ENCODE assay signal across 8 cellular contexts in the genomic region with DNA sequence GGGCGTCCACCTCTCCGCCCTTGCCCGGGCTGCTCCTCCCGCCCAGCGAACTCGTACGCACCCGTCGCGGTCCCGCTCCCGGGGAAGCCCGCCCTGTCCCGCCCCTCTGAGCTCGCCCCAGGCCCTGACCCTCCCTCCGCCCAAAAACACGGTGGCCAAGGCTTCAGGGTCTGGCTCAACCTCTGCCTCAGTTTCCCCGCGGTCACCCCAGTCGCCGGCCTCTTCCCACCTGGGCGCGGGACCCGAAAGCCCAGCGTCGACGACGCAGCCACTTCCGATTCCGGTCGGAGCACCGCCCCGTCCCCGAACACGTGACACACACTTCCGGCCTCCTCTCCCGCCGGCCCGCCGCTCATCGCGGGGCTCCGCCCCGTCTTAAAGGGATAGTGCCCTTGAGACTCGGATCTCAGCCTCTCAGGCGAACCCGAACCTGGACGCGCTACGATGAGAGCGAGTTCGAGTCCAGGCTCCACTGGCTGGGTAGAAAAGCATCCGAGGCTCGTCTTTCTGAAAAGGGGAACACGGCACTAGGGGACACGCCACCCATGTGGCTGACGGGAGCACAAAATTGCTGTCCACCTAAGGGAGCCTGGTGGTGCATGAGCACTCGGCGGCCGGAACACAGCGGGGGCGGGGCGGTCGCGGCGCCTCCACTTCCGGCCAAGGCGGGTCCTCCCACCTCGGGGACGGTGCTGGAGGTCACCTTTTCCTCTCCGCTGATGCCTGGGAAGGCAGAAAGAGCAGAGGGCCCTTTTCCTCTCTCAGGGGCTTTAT. TPM values are rescaled to one million over a fixed set of nuclear protein-coding genes. Genes with fewer than 3 reads are reported as not detected.
DNase-seq lines count a peak whose midpoint lies in the region; ATAC-seq and TF ChIP-seq lines count a peak whose summit lies in the region.

A gene (minus strand): TSS at position 282 of the 774 bp plus-strand sequence. CDS start 312 bp downstream, outside the sequence.

- H3K27ac ChIP-seq in DOHH2 (ENCODE audit: low read depth, low read length): peak within 1 kb of the TSS; percentile 80

- no peaks in the 10 kb centered on the region for H3K9me2 ChIP-seq in DOHH2 (replicated peaks; ENCODE audit: control insufficient read depth, low read length)

- ATAC-seq in natural killer cell treated with Interleukin-12 subunit alpha and Interleukin-12 subunit beta and Interleukin-15 and Interleukin-18, amount 100 ng/mL, for 72 hours: peak; percentile 96 to 98

- H3K4me2 ChIP-seq in DOHH2 (ENCODE audit: low read length): peak within 1 kb of the TSS; percentile 86

- H4K20me1 ChIP-seq in DOHH2 (ENCODE audit: control insufficient read depth, insufficient read depth, low read depth, low read length): no peaks in the 10 kb centered on the region

- intact Hi-C loops in activated T-helper 2 cell treated with anti-CD3 and anti-CD28 coated beads, Interferon-gamma antibody, Interleukin-2, Interleukin-4, amounts not matched to agents 10 μg/mL and 5 μg/mL and 100 μg/mL, durations not matched to agents 14 hours and 24 hours and 36 hours (cut with micrococcal nuclease): loop anchor here (1.0 kb wide), 1 partner anchor 11 kb away; a partner anchor contains a TSS

- peaks cover 28% of the 10 kb centered on the region for H3K79me2 ChIP-seq in DOHH2 (ENCODE audit: control insufficient read depth, low read length)

- no peaks in the 10 kb centered on the region for H3K9me3 Mint-ChIP-seq in activated T-helper 2 cell treated with anti-CD3 and anti-CD28 coated beads, Interferon-gamma antibody, Interleukin-2, Interleukin-4, amounts not matched to agents 10 μg/mL and 5 μg/mL and 100 μg/mL, durations not matched to agents 14 hours and 24 hours and 36 hours
- H3K9me3 Mint-ChIP-seq in natural killer cell treated with Interleukin-12 subunit alpha and Interleukin-12 subunit beta and Interleukin-15 and Interleukin-18, amount 100 ng/mL, for 72 hours: no peaks in the 10 kb centered on the region

- H3K27me3 Mint-ChIP-seq in activated T-helper 2 cell treated with anti-CD3 and anti-CD28 coated beads, Interferon-gamma antibody, Interleukin-2, Interleukin-4, amounts not matched to agents 10 μg/mL and 5 μg/mL and 100 μg/mL, durations not matched to agents 14 hours and 24 hours and 36 hours (ENCODE audit: low read depth): no peaks in the 10 kb centered on the region
- no peaks in the 10 kb centered on the region for H3K27me3 Mint-ChIP-seq in natural killer cell treated with Interleukin-12 subunit alpha and Interleukin-12 subunit beta and Interleukin-15 and Interleukin-18, amount 100 ng/mL, for 72 hours

- H3F3A ChIP-seq in DOHH2 (ENCODE audit: control insufficient read depth, insufficient read depth): 0 out of 2 replicates have a peak, but pooled peaks cover 2% of the 10 kb centered on the region

- peaks cover 12% of the 10 kb centered on the region for H3K36me3 Mint-ChIP-seq in activated T-helper 2 cell treated with anti-CD3 and anti-CD28 coated beads, Interferon-gamma antibody, Interleukin-2, Interleukin-4, amounts not matched to agents 10 μg/mL and 5 μg/mL and 100 μg/mL, durations not matched to agents 14 hours and 24 hours and 36 hours (ENCODE audit: low read depth)
- peaks cover 6% of the 10 kb centered on the region for H3K36me3 Mint-ChIP-seq in natural killer cell treated with Interleukin-12 subunit alpha and Interleukin-12 subunit beta and Interleukin-15 and Interleukin-18, amount 100 ng/mL, for 72 hours

- no peaks in the 10 kb centered on the region for H3K9me3 ChIP-seq in DOHH2 (ENCODE audit: control insufficient read depth, insufficient read depth, low read length)

- DNase-seq in GOT3 (lab: John Stamatoyannopoulos, UW): peak; percentile 54
- peak; percentile 95 for DNase-seq in M059J (ENCODE audit: low read depth)
- peak; percentile 92 for DNase-seq in activated T-helper 2 cell treated with anti-CD3 and anti-CD28 coated beads, Interferon-gamma antibody, Interleukin-2, Interleukin-4, amounts not matched to agents 10 μg/mL and 5 μg/mL and 100 μg/mL, durations not matched to agents 14 hours and 24 hours and 36 hours (ENCODE audit: low spot score)
- DNase-seq in fibroblast of peridontal ligament (ENCODE audit: extremely low read depth): peak; percentile 88
- DNase-seq in natural killer cell treated with Interleukin-12 subunit alpha and Interleukin-12 subunit beta and Interleukin-15 and Interleukin-18, amount 100 ng/mL, for 72 hours (ENCODE audit: low spot score): peak; percentile 95
- peak; percentile 92 for DNase-seq in stimulated activated naive CD4-positive, alpha-beta T cell treated with Interleukin-2 at 50 U/mL for 16 hours (lab: John Stamatoyannopoulos, UW)

- peaks cover 9% of the 10 kb centered on the region for H3K36me3 ChIP-seq in DOHH2 (ENCODE audit: control insufficient read depth, low read length)

- H3K4me1 Mint-ChIP-seq in activated T-helper 2 cell treated with anti-CD3 and anti-CD28 coated beads, Interferon-gamma antibody, Interleukin-2, Interleukin-4, amounts not matched to agents 10 μg/mL and 5 μg/mL and 100 μg/mL, durations not matched to agents 14 hours and 24 hours and 36 hours (ENCODE audit: low read depth): peaks cover 5% of the 10 kb centered on the region
- H3K4me1 Mint-ChIP-seq in natural killer cell treated with Interleukin-12 subunit alpha and Interleukin-12 subunit beta and Interleukin-15 and Interleukin-18, amount 100 ng/mL, for 72 hours (ENCODE audit: low read depth in 2 of 2): peaks cover 10 to 16% of the 10 kb centered on the region in 2 donors

- H3K27me3 ChIP-seq in DOHH2 (ENCODE audit: control insufficient read depth, low read length): no peaks in the 10 kb centered on the region

- peaks cover 16% of the 10 kb centered on the region for H3K4me1 ChIP-seq in DOHH2 (ENCODE audit: control insufficient read depth, low read length)

- TF ChIP-seq CTCF in DOHH2 (IDR thresholded peaks at IDR 0.05; ENCODE audit: low read depth, low read length, poor library complexity, severe bottlenecking): no peak

- H3K4me3 Mint-ChIP-seq in activated T-helper 2 cell treated with anti-CD3 and anti-CD28 coated beads, Interferon-gamma antibody, Interleukin-2, Interleukin-4, amounts not matched to agents 10 μg/mL and 5 μg/mL and 100 μg/mL, durations not matched to agents 14 hours and 24 hours and 36 hours (ENCODE audit: low read depth): peak within 1 kb of the TSS; percentile 96
- H3K4me3 Mint-ChIP-seq in natural killer cell treated with Interleukin-12 subunit alpha and Interleukin-12 subunit beta and Interleukin-15 and Interleukin-18, amount 100 ng/mL, for 72 hours: peak within 1 kb of the TSS; percentile 96

- peak; percentile 85 for TF ChIP-seq POLR2A in Raji (IDR thresholded peaks at IDR 0.05; ENCODE audit: insufficient read depth, low read depth, low read length)

- peak within 1 kb of the TSS; percentile 88 for H3K4me3 ChIP-seq in DOHH2 (ENCODE audit: low read length)

- H3K27ac Mint-ChIP-seq in activated T-helper 2 cell treated with anti-CD3 and anti-CD28 coated beads, Interferon-gamma antibody, Interleukin-2, Interleukin-4, amounts not matched to agents 10 μg/mL and 5 μg/mL and 100 μg/mL, durations not matched to agents 14 hours and 24 hours and 36 hours: peak within 1 kb of the TSS; percentile 93
- peak within 1 kb of the TSS; percentile 80 to 89 for H3K27ac Mint-ChIP-seq in natural killer cell treated with Interleukin-12 subunit alpha and Interleukin-12 subunit beta and Interleukin-15 and Interleukin-18, amount 100 ng/mL, for 72 hours

RNA-seq across cellular contexts. Expression of the gene that starts here (rescaled TPM):
- total RNA-seq in M059J (2014; rRNA removed; shearing (Covaris generic)): 35.6 and 47.7 TPM in 2 replicates
- total RNA-seq in activated T-helper 2 cell treated with anti-CD3 and anti-CD28 coated beads, Interferon-gamma antibody, Interleukin-2, Interleukin-4, amounts not matched to agents 10 μg/mL and 5 μg/mL and 100 μg/mL, durations not matched to agents 14 hours and 24 hours and 36 hours: 33.0 and 37.9 TPM in 2 replicates
- 10 to 100 TPM; 45.1 to 58.4 TPM for total RNA-seq in natural killer cell treated with Interleukin-12 subunit alpha and Interleukin-12 subunit beta and Interleukin-15 and Interleukin-18, amount 100 ng/mL, for 72 hours

Comparison
In these comparisons a context has a peak if more than half of its experiments do, and no peak if none do; other contexts are left out.
1. Peak in every context shown above with its lines: DNase-seq, ATAC-seq, H3K4me3 ChIP-seq and H3K27ac ChIP-seq.